In genomic region chr13:40190656-40191100, GRCh38 we compare ENCODE assay signal across 8 cellular contexts.
DNase-seq lines count a peak whose midpoint lies in the region; ATAC-seq and TF ChIP-seq lines count a peak whose summit lies in the region.

No MANE protein-coding gene starts in this region.

- no peak overlapping the region for H2AFZ ChIP-seq in Loucy (ENCODE audit: low read length)

- no peak for TF ChIP-seq EP300 in stomach (IDR thresholded peaks at IDR 0.05)

- H3K27ac ChIP-seq in stomach, result peak overlapping the region; percentile 62 to 81 (median 64)

- H3K4me3 ChIP-seq in Loucy (ENCODE audit: low read length, poor library complexity, severe bottlenecking) (peak overlapping the region; percentile 47), epithelial cell of proximal tubule (ENCODE audit: low read depth, low read length) (no peak overlapping the region), stomach (no peak overlapping the region)

- peak; percentile 24 for DNase-seq in GM10266 (ENCODE audit: extremely low spot score)
- DNase-seq in activated CD8-positive, alpha-beta memory T cell treated with anti-CD3 and anti-CD28 coated beads, Interleukin-2, amount 50 U/mL, for 1 hour (ENCODE audit: extremely low read depth), result peak; percentile 24
- DNase-seq in epithelial cell of proximal tubule (ENCODE audit: low read depth), result peak; percentile 61
- DNase-seq in naive thymus-derived CD8-positive, alpha-beta T cell, result peak; percentile 18 to 88 (median 68)
- DNase-seq in stomach, result peak; percentile 50

- no peaks in the 10 kb centered on the region for H3K9me2 ChIP-seq in Loucy (replicated peaks; ENCODE audit: low read depth, low read length)

- H3K9me3 ChIP-seq in Loucy (ENCODE audit: insufficient read depth, low read depth, low read length) (no peaks in the 10 kb centered on the region), stomach (no peaks in the 10 kb centered on the region)

- H3K4me1 Mint-ChIP-seq in naive thymus-derived CD8-positive, alpha-beta T cell, result peaks cover 53 to 90% (median 82%) of the 10 kb centered on the region in 4 donors

- peak; percentile 29 to 47 for ATAC-seq in naive thymus-derived CD8-positive, alpha-beta T cell
- no peak for ATAC-seq in HG03460 (IDR thresholded peaks at IDR 0.05; ENCODE audit: unreplicated experiment)
- ATAC-seq in GM18858 (IDR thresholded peaks at IDR 0.05; ENCODE audit: unreplicated experiment), result no peak

- intact Hi-C loops in stomach (cut with DNase I; ENCODE audit: low total_unique reads), result no loop called here

- WGBS in stomach, 5 donors, result 13 to 29% (median 16%) methylated on average over 5 of the region's 5 CpGs

- peaks cover 3% of the 10 kb centered on the region; the same call in 1 of the 2 replicates for H3F3A ChIP-seq in Loucy (ENCODE audit: low read depth)

- H3K27me3 ChIP-seq in Loucy (ENCODE audit: insufficient read depth, low read length, poor library complexity, severe bottlenecking) (no peaks in the 10 kb centered on the region), stomach (no peaks in the 10 kb centered on the region)

- H3K9ac ChIP-seq in Loucy (ENCODE audit: low read depth, low read length, poor library complexity, severe bottlenecking), result peak overlapping the region; percentile 4

- no peaks in the 10 kb centered on the region for H3K79me2 ChIP-seq in Loucy (ENCODE audit: insufficient read depth, low read length)

- H3K27me3 Mint-ChIP-seq in naive thymus-derived CD8-positive, alpha-beta T cell, result peaks cover 0 to 1% (median 0%) of the 10 kb centered on the region in 5 donors

- no peak for TF ChIP-seq POLR2A in stomach (IDR thresholded peaks at IDR 0.05)

- POLR2A ChIA-PET in naive thymus-derived CD8-positive, alpha-beta T cell (lab: Charles Lee), result interaction anchor here (0.7 to 2.7 kb wide), 12 partner anchors 10 to 474 kb away, joined by 3 to 24 read pairs (median 4); no protein-coding TSS in a partner anchor

- no peaks in the 10 kb centered on the region for H4K20me1 ChIP-seq in Loucy (ENCODE audit: insufficient read depth, low read length, poor library complexity, severe bottlenecking)

- peak overlapping the region; percentile 49 for H3K4me2 ChIP-seq in Loucy (ENCODE audit: low read depth, low read length, poor library complexity, severe bottlenecking)

- peaks cover 0 to 4% (median 0%) of the 10 kb centered on the region in 3 donors for H3K36me3 Mint-ChIP-seq in naive thymus-derived CD8-positive, alpha-beta T cell

- H3K9me3 Mint-ChIP-seq in naive thymus-derived CD8-positive, alpha-beta T cell, result peaks cover 0 to 2% (median 0%) of the 10 kb centered on the region in 9 donors

- H3K4me3 Mint-ChIP-seq in naive thymus-derived CD8-positive, alpha-beta T cell, result peak overlapping the region; percentile 55 to 84 (median 80)

- H3K27ac Mint-ChIP-seq in naive thymus-derived CD8-positive, alpha-beta T cell, result peak overlapping the region; percentile 92 to 99 (median 98)

- H3K36me3 ChIP-seq in Loucy (ENCODE audit: insufficient read depth, low read length) (no peaks in the 10 kb centered on the region), stomach (no peaks in the 10 kb centered on the region)

- TF ChIP-seq CTCF in GM10266 (IDR thresholded peaks at IDR 0.05; ENCODE audit: control insufficient read depth, insufficient read depth, low read depth, missing control alignments) (no peak), Loucy (conservative IDR thresholded peaks at IDR 0.05; ENCODE audit: low read length) (no peak), epithelial cell of proximal tubule (conservative IDR thresholded peaks at IDR 0.05; ENCODE audit: low read depth, low read length) (no peak), stomach (IDR thresholded peaks at IDR 0.05) (no peak)

- H3K4me1 ChIP-seq in Loucy (ENCODE audit: insufficient read depth, low read length, poor library complexity, severe bottlenecking) (peaks cover 47% of the 10 kb centered on the region), stomach (peaks cover 12 to 47% (median 32%) of the 10 kb centered on the region in 4 donors)

Comparison
In these comparisons a context has a peak if more than half of its experiments do, and no peak if none do; other contexts are left out.
1. ATAC-seq: peak in naive thymus-derived CD8-positive, alpha-beta T cell (2 of 2); none in HG03460 (single experiment) and GM18858 (single experiment).
2. Peak in every context shown above with its lines, with median percentiles within 50 percentile points of each other: DNase-seq.